ENCODE assay signal across 12 cellular contexts in the genomic region with DNA sequence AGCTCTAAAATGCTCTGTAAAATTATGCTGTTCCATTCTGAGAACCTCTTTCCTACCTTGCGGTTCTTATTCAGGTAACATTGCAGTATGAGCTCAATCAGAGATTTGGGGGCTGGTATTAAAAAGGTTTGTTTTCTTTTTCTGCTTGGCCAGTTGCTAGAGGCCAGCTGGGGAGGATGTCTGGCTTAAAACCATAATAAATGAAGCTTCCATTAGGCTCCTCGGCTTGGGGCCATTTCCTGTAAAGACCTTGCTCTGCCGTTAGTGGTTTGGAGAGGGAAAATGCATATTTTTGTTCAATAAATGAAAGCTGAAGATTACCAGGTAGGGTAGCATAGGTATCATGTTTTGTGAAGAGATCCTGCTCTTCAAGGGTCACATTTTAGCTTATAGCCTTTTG. TPM values are rescaled to one million over a fixed set of nuclear protein-coding genes. Genes with fewer than 3 reads are reported as not detected.
A peak's percentile ranks its signal among the peaks of the same experiment; 100 is the strongest.
DNase-seq lines count a peak whose midpoint lies in the region; ATAC-seq and TF ChIP-seq lines count a peak whose summit lies in the region.
"Had no signal": no experiment of that assay in that cellular context is flagged by ENCODE, and none has a peak within 500 bp of the region (broad histone marks: within the 10 kb centered on the region; RNA-seq: fewer than 3 reads in every experiment).

No MANE protein-coding gene starts in this region.

- H3K36me3 ChIP-seq in BE2C, result no peaks in the 10 kb centered on the region
- H3K36me3 ChIP-seq: breast epithelium, vagina had no signal

- H2AK5ac ChIP-seq in H9 (ENCODE audit: insufficient read length, low read length), result no peak overlapping the region

- H3K4ac ChIP-seq in H9 (ENCODE audit: low read depth, low read length), result no peak overlapping the region

- no peaks in the 10 kb centered on the region for H3K27me3 Mint-ChIP-seq in H9 (ENCODE audit: low read depth)

- H3K79me1 ChIP-seq in H9 (ENCODE audit: insufficient read depth, low read depth, low read length, poor library complexity, severe bottlenecking), result no peaks in the 10 kb centered on the region

- H3K56ac ChIP-seq in H9 (ENCODE audit: insufficient read length, low read depth, low read length), result no peak overlapping the region

- no peak overlapping the region for H2BK12ac ChIP-seq in H9 (ENCODE audit: insufficient read length, low read depth, low read length)

- H2BK120ac ChIP-seq in H9 (ENCODE audit: low read depth, low read length, poor library complexity, severe bottlenecking), result no peak overlapping the region

- ATAC-seq in GM21825 (IDR thresholded peaks at IDR 0.05; ENCODE audit: unreplicated experiment), result peak; percentile 29

- H2BK15ac ChIP-seq in H9 (ENCODE audit: low read depth, low read length), result no peak overlapping the region

- H3K4me1 ChIP-seq in BE2C (peaks cover 13% of the 10 kb centered on the region), H9 (ENCODE audit: insufficient read depth, low read length) (peaks cover 4% of the 10 kb centered on the region; the same call in 1 of the 2 replicates)
- H3K4me1 ChIP-seq: breast epithelium, vagina had no signal

- H3K9ac ChIP-seq in H9 (ENCODE audit: extremely low read depth, insufficient read length, low read length), result no peak overlapping the region

- no peaks in the 10 kb centered on the region for H4K20me1 ChIP-seq in H9 (ENCODE audit: control insufficient read depth, insufficient read depth, insufficient read length)

- no peak overlapping the region for H4K8ac ChIP-seq in H9 (replicated peaks; ENCODE audit: insufficient read length, low read depth, low read length)

- no peak overlapping the region for H3K14ac ChIP-seq in H9 (ENCODE audit: insufficient read depth, low read length)

- no peaks in the 10 kb centered on the region for H3K9me3 ChIP-seq in BE2C
- H3K9me3 ChIP-seq in H9 (ENCODE audit: control insufficient read depth, low read depth, low read length), result no peaks in the 10 kb centered on the region
- H3K9me3 ChIP-seq: breast epithelium, vagina had no signal

- H3K79me2 ChIP-seq in H9 (ENCODE audit: insufficient read depth, low read length), result no peaks in the 10 kb centered on the region

- H2AFZ ChIP-seq in H9 (ENCODE audit: low read length), result no peak overlapping the region

- H3T11ph ChIP-seq in H9 (ENCODE audit: low read length), result no peak overlapping the region

- H3K27me3 ChIP-seq in BE2C (no peaks in the 10 kb centered on the region), H9 (ENCODE audit: insufficient read depth, low read length) (no peaks in the 10 kb centered on the region)
- H3K27me3 ChIP-seq: breast epithelium, vagina had no signal

- no peak overlapping the region for H4K5ac ChIP-seq in H9 (ENCODE audit: insufficient read length, low read depth, low read length)

- no peak overlapping the region for H3K18ac ChIP-seq in H9 (ENCODE audit: insufficient read length, low read depth, low read length)

- peaks cover 3 to 5% of the 10 kb centered on the region in 2 experiments; a peak in 3 of 5 replicates for H3K9me3 Mint-ChIP-seq in H9

- TF ChIP-seq CTCF in BE2C (IDR thresholded peaks at IDR 0.05; ENCODE audit: low read depth, low read length), result no peak
- TF ChIP-seq CTCF in H9 (conservative IDR thresholded peaks at IDR 0.05), result no peak

- H3K4me2 ChIP-seq in H9 (ENCODE audit: insufficient read depth, insufficient read length, low read length), result no peak overlapping the region

- H2BK20ac ChIP-seq in H9 (ENCODE audit: low read depth, low read length, poor library complexity, severe bottlenecking), result no peak overlapping the region

- H2BK5ac ChIP-seq in H9 (ENCODE audit: insufficient read length, low read length), result no peak overlapping the region

- H3K23ac ChIP-seq in H9 (ENCODE audit: insufficient read length, low read depth, low read length), result no peak overlapping the region

- WGBS in H9 (ENCODE audit: extremely low coverage, insufficient read length, low lambda C conversion rate), result no CpG with 5 or more reads among the region's 3 CpGs

- peaks cover 12 to 20% of the 10 kb centered on the region in 2 experiments for H3K4me1 Mint-ChIP-seq in H9

- H3K23me2 ChIP-seq in H9 (ENCODE audit: insufficient read length, low read depth, low read length, poor library complexity, severe bottlenecking), result no peaks in the 10 kb centered on the region

- H4K91ac ChIP-seq in H9 (ENCODE audit: insufficient read length, low read depth, low read length), result no peak overlapping the region

- no peak overlapping the region for H3K4me3 Mint-ChIP-seq in H9

- peak overlapping the region; percentile 34 for H3K4me3 ChIP-seq in BE2C (ENCODE audit: low read depth, low read length)
- H3K4me3 ChIP-seq: breast epithelium, vagina had no signal

- peak overlapping the region in 1 of 3 experiments; percentile 57; a peak in 1 of 7 replicates for H3K27ac Mint-ChIP-seq in H9

- DNase-seq in BE2C (peak; percentile 25), RPMI7951 (ENCODE audit: low read depth) (peak; percentile 60), glomerular visceral epithelial cell (ENCODE audit: extremely low spot score) (peak; percentile 28), H9 (no peak), cortex of kidney (lab: John Stamatoyannopoulos, UW) (no peak), NCI-H187 treated with DMSO at 0.1 percent for 48 hours (lab: John Stamatoyannopoulos, UW) (no peak)
- no peak for DNase-seq in stimulated activated CD8-positive, alpha-beta memory T cell treated with anti-CD3 and anti-CD28 coated beads, Interleukin-4, amount 100 ng/mL, for 48 hours
- DNase-seq: activated CD4-positive, alpha-beta T cell treated with anti-CD3 and anti-CD28 coated beads for 1 hour; activated effector memory CD4-positive, alpha-beta T cell treated with anti-CD3 and anti-CD28 coated beads, Interleukin-2, amount 50 U/mL, for 16 hours had no signal

- no peak overlapping the region for H3K27ac ChIP-seq in H9 (ENCODE audit: insufficient read length, low read depth, low read length)
- H3K27ac ChIP-seq: breast epithelium, vagina had no signal

- H3K36me3 Mint-ChIP-seq in H9 (ENCODE audit: insufficient read depth in 1 of 3, low read depth in 3 of 3), result peaks cover 0 to 9% (median 4%) of the 10 kb centered on the region in 3 experiments; a peak in 3 of 7 replicates

RNA-seq across cellular contexts. Expression of gene MCTP2, which starts 55.2 kb away (rescaled TPM):
- not detected for polyA plus RNA-seq in BE2C (2012; ENCODE audit: insufficient read depth, insufficient read length, low read depth)
- 26.5 and 39.5 TPM in 2 replicates for total RNA-seq in RPMI7951 (2014; rRNA removed; shearing (Covaris generic))
- total RNA-seq in H9 (2021), result 1.3 and 2.0 TPM in 2 replicates

Comparison
In these comparisons a context has a peak if more than half of its experiments do, and no peak if none do; other contexts are left out.
1. DNase-seq: peak in BE2C (single experiment), RPMI7951 (single experiment) and glomerular visceral epithelial cell (single experiment); none in H9 (single experiment), cortex of kidney (single experiment), stimulated activated CD8-positive, alpha-beta memory T cell treated with anti-CD3 and anti-CD28 coated beads, Interleukin-4, amount 100 ng/mL, for 48 hours (single experiment) and NCI-H187 treated with DMSO at 0.1 percent for 48 hours (single experiment).